Comparison of ENCODE assay signal across 8 cellular contexts in the genomic region with DNA sequence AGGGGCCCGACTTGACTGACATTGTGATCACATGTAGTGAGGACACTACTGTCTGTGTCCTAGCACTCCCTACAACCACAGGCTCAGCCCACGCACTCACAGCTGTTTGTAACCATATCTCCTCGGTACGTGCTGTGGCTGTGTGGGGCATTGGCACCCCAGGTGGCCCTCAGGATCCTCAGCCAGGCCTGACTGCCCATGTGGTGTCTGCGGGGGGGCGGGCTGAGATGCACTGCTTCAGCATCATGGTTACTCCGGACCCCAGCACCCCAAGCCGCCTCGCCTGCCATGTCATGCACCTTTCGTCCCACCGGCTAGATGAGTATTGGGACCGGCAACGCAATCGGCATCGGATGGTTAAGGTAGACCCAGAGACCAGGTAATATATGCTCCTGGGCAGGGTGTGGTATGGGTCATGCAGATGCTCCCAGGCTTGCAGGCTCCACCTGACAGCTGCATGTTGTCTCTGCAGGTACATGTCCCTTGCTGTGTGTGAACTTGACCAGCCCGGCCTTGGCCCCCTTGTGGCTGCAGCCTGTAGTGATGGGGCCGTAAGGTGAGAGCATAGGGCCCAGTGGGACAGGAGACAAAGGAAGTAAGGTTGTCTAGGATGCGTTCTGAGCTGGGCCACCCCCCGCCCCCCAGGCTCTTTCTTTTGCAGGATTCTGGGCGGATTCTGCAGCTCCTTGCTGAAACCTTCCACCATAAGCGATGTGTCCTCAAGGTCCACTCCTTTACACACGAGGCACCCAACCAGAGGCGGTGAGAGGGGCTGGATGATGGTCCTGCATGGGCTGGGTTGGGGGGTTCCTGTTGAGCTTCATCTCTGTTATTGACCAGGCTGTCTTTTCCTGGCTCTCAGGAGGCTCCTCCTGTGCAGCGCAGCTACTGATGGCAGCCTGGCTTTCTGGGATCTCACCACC. TPM values are rescaled to one million over a fixed set of nuclear protein-coding genes. Genes with fewer than 3 reads are reported as not detected.
DNase-seq lines count a peak whose midpoint lies in the region; ATAC-seq and TF ChIP-seq lines count a peak whose summit lies in the region.

No MANE protein-coding gene starts in this region.

- intact Hi-C loops in left ventricle myocardium inferior (cut with micrococcal nuclease), result no loop called here
- intact Hi-C loops in Right ventricle myocardium superior (cut with DNase I), result no loop called here
- intact Hi-C loops in Panc1 (cut with micrococcal nuclease; ENCODE audit: unreplicated experiment), result no loop called here

- H3K27ac Mint-ChIP-seq in naive B cell, result peak overlapping the region in 1 of 6 donors; percentile 61

- BruUV-seq in Panc1 (replicated peaks; lab: Mats Ljungman, UMichigan), result no TSS peak

- no peaks in the 10 kb centered on the region for H3K27me3 Mint-ChIP-seq in naive B cell

- peaks cover 14 to 46% (median 37%) of the 10 kb centered on the region in 3 donors for H3K4me1 Mint-ChIP-seq in naive B cell

- no peak overlapping the region for H3K4me3 ChIP-seq in left ventricle myocardium inferior
- H3K4me3 ChIP-seq in Panc1 (ENCODE audit: low read depth in 2 of 2, low read length in 2 of 2), result no peak overlapping the region
- H3K4me3 ChIP-seq in brain microvascular endothelial cell (ENCODE audit: low read depth, low read length), result no peak overlapping the region

- in situ Hi-C loops in Panc1 (cut with HindIII; ENCODE audit: low pct_unique_long_range_greater_than_20kb, low sequenced_read_pairs) (no loop called here), brain microvascular endothelial cell (cut with HindIII; ENCODE audit: low pct_ligation_motif_present, low sequenced_read_pairs) (no loop called here)

- H3K27me3 ChIP-seq in left ventricle myocardium inferior (ENCODE audit: low read depth) (no peaks in the 10 kb centered on the region), Panc1 (ENCODE audit: control insufficient read depth, insufficient read depth, low read length) (no peaks in the 10 kb centered on the region), brain microvascular endothelial cell (replicated peaks) (no peaks in the 10 kb centered on the region)

- H3K36me3 Mint-ChIP-seq in naive B cell, result no peaks in the 10 kb centered on the region

- H3K36me3 ChIP-seq in left ventricle myocardium inferior, result peaks cover 48% of the 10 kb centered on the region
- no peaks in the 10 kb centered on the region; the same call in 1 of the 2 replicates for H3K36me3 ChIP-seq in Panc1 (ENCODE audit: control insufficient read depth, insufficient read depth, low read length)
- H3K36me3 ChIP-seq in brain microvascular endothelial cell (replicated peaks), result peaks cover 47% of the 10 kb centered on the region

- H3K9me3 ChIP-seq in left ventricle myocardium inferior (replicated peaks), result no peaks in the 10 kb centered on the region
- no peaks in the 10 kb centered on the region for H3K9me3 ChIP-seq in Panc1 (ENCODE audit: control insufficient read depth, insufficient read depth, low read depth, low read length)

- ATAC-seq in Right ventricle myocardium superior (ENCODE audit: poor library complexity), result no peak
- ATAC-seq in Panc1, result no peak
- peak; percentile 48 to 49 for ATAC-seq in naive B cell (ENCODE audit: low read depth in 2 of 2)

- POLR2A ChIA-PET in Panc1 (lab: Charles Lee), result interaction anchor here (0.6 to 0.7 kb wide), 2 partner anchors 11 to 26 kb away, joined by 7 read pairs; no protein-coding TSS in a partner anchor

- peak overlapping the region in 2 of 8 donors; percentile 52 to 62 for H3K4me3 Mint-ChIP-seq in naive B cell

- peak; percentile 48 for TF ChIP-seq CTCF in left ventricle myocardium inferior (IDR thresholded peaks at IDR 0.05; ENCODE audit: borderline replicate concordance)
- TF ChIP-seq CTCF in Panc1 (IDR thresholded peaks at IDR 0.05), result peak; percentile 77
- peak; percentile 86 for TF ChIP-seq CTCF in brain microvascular endothelial cell (IDR thresholded peaks at IDR 0.05; ENCODE audit: low read depth, low read length, missing control alignments)

- H3K4me1 ChIP-seq in left ventricle myocardium inferior (peaks cover 50% of the 10 kb centered on the region), Panc1 (ENCODE audit: control insufficient read depth, insufficient read depth, low read length) (peaks cover 8% of the 10 kb centered on the region)

- CTCF ChIA-PET in Panc1 (lab: Charles Lee), result interaction anchor here (0.9 kb wide), 1 partner anchor 26 kb away, joined by 3 read pairs; no protein-coding TSS in a partner anchor

- H3K27ac ChIP-seq in left ventricle myocardium inferior (replicated peaks) (peak overlapping the region; percentile 70), Panc1 (ENCODE audit: low read length) (no peak overlapping the region), brain microvascular endothelial cell (no peak overlapping the region)

- no peaks in the 10 kb centered on the region for H3K9me3 Mint-ChIP-seq in naive B cell

- DNase-seq in left ventricle myocardium inferior, result no peak
- DNase-seq in Right ventricle myocardium superior, result no peak
- DNase-seq in Panc1 (ENCODE audit: low read depth, low spot score), result no peak
- no peak for DNase-seq in brain microvascular endothelial cell
- DNase-seq in naive B cell, result peak; percentile 27
- DNase-seq in cerebellar cortex (ENCODE audit: low spot score), result no peak
- DNase-seq in pons (ENCODE audit: low spot score), result no peak
- no peak for DNase-seq in RKO (ENCODE audit: low spot score)

RNA-seq across cellular contexts. Expression of gene DALRD3, which starts 4.4 kb away (rescaled TPM):
- total RNA-seq in left ventricle myocardium inferior (11.8 TPM), Right ventricle myocardium superior (7.9 TPM), Panc1 (2021; ENCODE audit: unreplicated experiment) (22.5 TPM)
- 39.5 TPM for polyA plus RNA-seq in Panc1 (2012; ENCODE audit: insufficient read length)
- 10 to 100 TPM; 25.4 to 40.6 (median 27.5) TPM for polyA plus RNA-seq in naive B cell (ENCODE audit: low read depth in 6 of 6)

RNA-seq across cellular contexts. Expression of gene WDR6, which starts 6.8 kb away (rescaled TPM):
- total RNA-seq in left ventricle myocardium inferior, result 79.0 TPM
- 71.6 TPM for total RNA-seq in Right ventricle myocardium superior
- 142 TPM for total RNA-seq in Panc1 (2021; ENCODE audit: unreplicated experiment)
- polyA plus RNA-seq in Panc1 (2012; ENCODE audit: insufficient read length), result 141 TPM
- polyA plus RNA-seq in naive B cell (ENCODE audit: low read depth in 6 of 6), result 100 to 1,000 TPM in 4 of 6 donors, 10 to 100 TPM in 2; 94.3 to 112 (median 106) TPM

RNA-seq across cellular contexts. Expression of gene NDUFAF3, which starts 7.9 kb away (rescaled TPM):
- total RNA-seq in left ventricle myocardium inferior (159 TPM), Right ventricle myocardium superior (165 TPM), Panc1 (2021; ENCODE audit: unreplicated experiment) (101 TPM)
- 127 TPM for polyA plus RNA-seq in Panc1 (2012; ENCODE audit: insufficient read length)
- 100 to 1,000 TPM; 124 to 177 (median 143) TPM for polyA plus RNA-seq in naive B cell (ENCODE audit: low read depth in 6 of 6)

RNA-seq across cellular contexts. Expression of gene IMPDH2, which starts 15.2 kb away (rescaled TPM):
- total RNA-seq in left ventricle myocardium inferior, result 46.9 TPM
- 58.5 TPM for total RNA-seq in Right ventricle myocardium superior
- total RNA-seq in Panc1 (2021; ENCODE audit: unreplicated experiment), result 149 TPM
- polyA plus RNA-seq in Panc1 (2012; ENCODE audit: insufficient read length), result 163 TPM
- 100 to 1,000 TPM in 3 of 6 donors, 10 to 100 TPM in 3; 78.6 to 117 (median 97.6) TPM for polyA plus RNA-seq in naive B cell (ENCODE audit: low read depth in 6 of 6)

RNA-seq across cellular contexts. Expression of gene P4HTM, which starts 24.0 kb away (rescaled TPM):
- total RNA-seq in left ventricle myocardium inferior (28.9 TPM), Right ventricle myocardium superior (25.1 TPM), Panc1 (2021; ENCODE audit: unreplicated experiment) (28.3 TPM)
- 59.1 TPM for polyA plus RNA-seq in Panc1 (2012; ENCODE audit: insufficient read length)
- polyA plus RNA-seq in naive B cell (ENCODE audit: low read depth in 6 of 6), result 10 to 100 TPM in 5 of 6 donors, 1 to 10 TPM in 1; 2.6 to 17.8 (median 15.1) TPM

Comparison
In these comparisons a context has a peak if more than half of its experiments do, and no peak if none do; other contexts are left out.
1. ATAC-seq: peak in naive B cell (2 of 2); none in Right ventricle myocardium superior (single experiment) and Panc1 (single experiment).
2. Peak in every context shown above with its lines, with median percentiles within 50 percentile points of each other: CTCF ChIP-seq.